Comparison of ENCODE assay signal across 1 cellular context in the genomic region with DNA sequence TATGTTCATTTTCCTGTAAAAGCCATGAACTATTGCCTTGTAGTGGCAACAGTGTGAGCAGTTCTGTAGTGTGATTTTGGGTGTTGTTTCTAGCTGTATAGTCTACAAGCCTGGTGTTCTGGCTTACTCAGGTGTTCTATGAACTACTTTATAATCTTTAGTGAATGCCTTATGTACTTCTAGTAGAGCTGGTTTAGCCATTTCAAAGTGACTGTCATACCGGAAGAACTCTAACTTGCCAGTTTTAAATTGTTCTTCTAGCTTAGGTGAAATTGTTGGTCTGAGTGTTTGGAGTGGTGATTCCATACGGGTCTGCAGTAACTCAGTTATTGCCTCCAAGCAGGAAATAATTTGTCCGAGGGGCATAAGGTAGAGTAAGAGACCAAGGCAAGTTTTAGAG.
TF ChIP-seq lines count a peak whose summit lies in the region.

No MANE protein-coding gene starts in this region.

TF ChIP-seq in H1, 55 proteins besides CTCF, POLR2A, EP300 and RAD21 (continued from another document):
- TF ChIP-seq, protein P1, sequence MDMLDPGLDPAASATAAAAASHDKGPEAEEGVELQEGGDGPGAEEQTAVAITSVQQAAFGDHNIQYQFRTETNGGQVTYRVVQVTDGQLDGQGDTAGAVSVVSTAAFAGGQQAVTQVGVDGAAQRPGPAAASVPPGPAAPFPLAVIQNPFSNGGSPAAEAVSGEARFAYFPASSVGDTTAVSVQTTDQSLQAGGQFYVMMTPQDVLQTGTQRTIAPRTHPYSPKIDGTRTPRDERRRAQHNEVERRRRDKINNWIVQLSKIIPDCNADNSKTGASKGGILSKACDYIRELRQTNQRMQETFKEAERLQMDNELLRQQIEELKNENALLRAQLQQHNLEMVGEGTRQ (IDR thresholded peaks at IDR 0.05; ENCODE audit: low read length) = no peak
- no peak for TF ChIP-seq CHD2 (IDR thresholded peaks at IDR 0.05; ENCODE audit: low read length)
- no peak for TF ChIP-seq NRF1 (IDR thresholded peaks at IDR 0.05; ENCODE audit: low read depth, low read length)
- no peak for TF ChIP-seq SIN3A (conservative IDR thresholded peaks at IDR 0.05 in 1 of 2, IDR thresholded peaks at IDR 0.05 in 1 of 2; ENCODE audit: low read depth in 1 of 2, low read length in 2 of 2)
